In the genomic region with DNA sequence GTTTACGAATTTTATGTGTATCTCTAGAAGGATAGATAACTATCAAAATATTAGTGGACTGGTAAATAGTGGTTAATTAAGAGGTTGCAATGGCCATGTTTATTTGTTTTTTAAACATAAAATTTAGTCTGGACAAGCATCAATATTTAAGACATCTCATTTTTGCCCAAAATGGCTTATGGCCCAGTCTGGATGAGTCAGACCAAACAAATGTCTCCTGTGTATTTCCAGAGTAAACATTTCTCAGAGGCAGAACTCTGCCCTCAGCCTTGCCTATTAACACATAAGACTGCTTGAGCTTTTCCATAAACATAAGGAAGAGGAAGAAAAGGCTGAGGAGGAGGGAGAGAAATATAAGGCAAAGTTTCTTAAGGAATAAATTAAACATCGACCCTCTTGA, we compare ENCODE assay signal across 13 cellular contexts.
DNase-seq lines count a peak whose midpoint lies in the region; ATAC-seq and TF ChIP-seq lines count a peak whose summit lies in the region.
"Had no signal": no experiment of that assay in that cellular context is flagged by ENCODE, and none has a peak within 500 bp of the region (broad histone marks: within the 10 kb centered on the region; RNA-seq: fewer than 3 reads in every experiment).

No MANE protein-coding gene starts in this region.

- peak; percentile 14 for DNase-seq in AG04449 (ENCODE audit: low read depth, low spot score)
- peak; percentile 91 for DNase-seq in LNCaP clone FGC (ENCODE audit: low read depth)
- DNase-seq in epithelial cell of esophagus (ENCODE audit: low read depth), result peak; percentile 9
- no peak for DNase-seq in activated gamma-delta T cell (lab: John Stamatoyannopoulos, UW)
- no peak for DNase-seq in HAP-1 (ENCODE audit: low spot score in 2 of 2)
- DNase-seq in erythroblast (lab: John Stamatoyannopoulos, UW), result no peak
- DNase-seq: activated CD4-positive, CD25-positive, alpha-beta regulatory T cell; naive B cell; NCI-H1048 had no signal

- POLR2A ChIA-PET in AG04449 (lab: Yijun Ruan, JAX), result no interaction called here

- in situ Hi-C loops in HAP-1 (cut with MboI; ENCODE audit: low sequenced_read_pairs), result no loop called here

- TF ChIP-seq CTCF in AG04449 (IDR thresholded peaks at IDR 0.05; ENCODE audit: insufficient read depth, low read length, missing control alignments), result no peak
- TF ChIP-seq CTCF in LNCaP clone FGC (IDR thresholded peaks at IDR 0.05; ENCODE audit: control insufficient read depth, extremely low read depth, insufficient read depth), result no peak
- no peak for TF ChIP-seq CTCF in epithelial cell of esophagus (IDR thresholded peaks at IDR 0.05; ENCODE audit: insufficient read depth, low read depth, low read length, missing control alignments)
- no peak for TF ChIP-seq CTCF in nephron (IDR thresholded peaks at IDR 0.05; ENCODE audit: unreplicated experiment in 3 of 3)

- no peaks in the 10 kb centered on the region for H3K27me3 ChIP-seq in HAP-1 (ENCODE audit: low read depth)

- H3K36me3 Mint-ChIP-seq in nephron (ENCODE audit: low read depth), result no peaks in the 10 kb centered on the region
- H3K36me3 Mint-ChIP-seq: activated naive CD4-positive, alpha-beta T cell treated with anti-CD3 and anti-CD28 coated beads, Interleukin-2, amount 50 U/mL, for 72 hours; CD14-positive monocyte; naive B cell had no signal

- H3K9me3 Mint-ChIP-seq in nephron, result peaks cover 3% of the 10 kb centered on the region
- H3K9me3 Mint-ChIP-seq: activated naive CD4-positive, alpha-beta T cell treated with anti-CD3 and anti-CD28 coated beads, Interleukin-2, amount 50 U/mL, for 72 hours had no signal

- no peak overlapping the region for H3K4me3 ChIP-seq in AG04449 (ENCODE audit: low read depth, low read length)
- H3K4me3 ChIP-seq in LNCaP clone FGC (ENCODE audit: low read depth, low read length), result no peak overlapping the region
- H3K4me3 ChIP-seq in epithelial cell of esophagus (ENCODE audit: low read length), result no peak overlapping the region
- H3K4me3 ChIP-seq in HAP-1, result no peak overlapping the region

- no peak for TF ChIP-seq POLR2A in erythroblast (IDR thresholded peaks at IDR 0.05; ENCODE audit: low read length)

- no peaks in the 10 kb centered on the region for H3K36me3 ChIP-seq in HAP-1 (replicated peaks)

- ATAC-seq in HG02610 (IDR thresholded peaks at IDR 0.05; ENCODE audit: unreplicated experiment), result no peak
- ATAC-seq: activated naive CD4-positive, alpha-beta T cell treated with anti-CD3 and anti-CD28 coated beads, Interleukin-2, amount 50 U/mL, for 72 hours had no signal

- peak overlapping the region in 2 of 3 experiments; percentile 2 to 6 for H3K4me3 Mint-ChIP-seq in nephron
- H3K4me3 Mint-ChIP-seq: CD14-positive monocyte, naive B cell had no signal

- peak overlapping the region; percentile 93 to 97 (median 95) for H3K27ac Mint-ChIP-seq in nephron
- H3K27ac Mint-ChIP-seq: activated naive CD4-positive, alpha-beta T cell treated with anti-CD3 and anti-CD28 coated beads, Interleukin-2, amount 50 U/mL, for 72 hours; CD14-positive monocyte; naive B cell had no signal

- H3K4me1 Mint-ChIP-seq in nephron, result peaks cover 35% of the 10 kb centered on the region
- H3K4me1 Mint-ChIP-seq: CD14-positive monocyte, naive B cell had no signal

- H3K9me3 ChIP-seq in HAP-1, result no peaks in the 10 kb centered on the region

- no peaks in the 10 kb centered on the region for H3K27me3 Mint-ChIP-seq in nephron (ENCODE audit: low read depth)

- CTCF ChIA-PET in AG04449 (lab: Yijun Ruan, JAX), result no interaction called here

- H3K4me1 ChIP-seq in HAP-1, result no peaks in the 10 kb centered on the region

Comparison
In these comparisons a context has a peak if more than half of its experiments do, and no peak if none do; other contexts are left out.
1. DNase-seq: peak in AG04449 (single experiment), LNCaP clone FGC (single experiment) and epithelial cell of esophagus (single experiment); none in activated gamma-delta T cell (single experiment), HAP-1 (0 of 2) and erythroblast (0 of 2).